In genomic region chr20:64057628-64058498, GRCh38 we compare ENCODE assay signal across 8 cellular contexts. TPM values are rescaled to one million over a fixed set of nuclear protein-coding genes. Genes with fewer than 3 reads are reported as not detected.
A peak's percentile ranks its signal among the peaks of the same experiment; 100 is the strongest.
DNase-seq lines count a peak whose midpoint lies in the region; ATAC-seq, FAIRE-seq and TF ChIP-seq lines count a peak whose summit lies in the region.

No MANE protein-coding gene starts in this region.

- no peak for TF ChIP-seq POLR2A in transverse colon (IDR thresholded peaks at IDR 0.05)

- WGBS in transverse colon (ENCODE audit: low coverage in 1 of 2), 2 donors, result 30% methylated on average over 30 of the region's 33 CpGs; no CpG with 5 or more reads in 1 of the 2 donors

- no peaks in the 10 kb centered on the region for H3K27me3 Mint-ChIP-seq in activated T-helper 1 cell treated with anti-CD3 and anti-CD28 coated beads, Interleukin-12 subunit alpha, Interleukin-12 subunit beta, Interleukin-2, Interleukin-4 antibody, amounts not matched to agents 30 ng/mL and 10 ng/mL and 1 ng/mL, durations not matched to agents 14 hours and 24 hours and 36 hours (ENCODE audit: insufficient read depth)

- no peak for ATAC-seq in GM18870 (IDR thresholded peaks at IDR 0.05; ENCODE audit: unreplicated experiment)

- H3K36me3 Mint-ChIP-seq in activated T-helper 1 cell treated with anti-CD3 and anti-CD28 coated beads, Interleukin-12 subunit alpha, Interleukin-12 subunit beta, Interleukin-2, Interleukin-4 antibody, amounts not matched to agents 30 ng/mL and 10 ng/mL and 1 ng/mL, durations not matched to agents 14 hours and 24 hours and 36 hours (ENCODE audit: low read depth), result no peaks in the 10 kb centered on the region

- peaks cover 22% of the 10 kb centered on the region for H3K4me1 Mint-ChIP-seq in activated T-helper 1 cell treated with anti-CD3 and anti-CD28 coated beads, Interleukin-12 subunit alpha, Interleukin-12 subunit beta, Interleukin-2, Interleukin-4 antibody, amounts not matched to agents 30 ng/mL and 10 ng/mL and 1 ng/mL, durations not matched to agents 14 hours and 24 hours and 36 hours (ENCODE audit: low read depth)

- H3K9me3 ChIP-seq in HUES6 (ENCODE audit: control insufficient read depth, insufficient read depth, low read depth, low read length), result no peaks in the 10 kb centered on the region
- H3K9me3 ChIP-seq in parathyroid adenoma (ENCODE audit: control insufficient read depth, low read length), result no peaks in the 10 kb centered on the region
- H3K9me3 ChIP-seq in transverse colon, result no peaks in the 10 kb centered on the region

- intact Hi-C loops in activated T-helper 1 cell treated with anti-CD3 and anti-CD28 coated beads, Interleukin-12 subunit alpha, Interleukin-12 subunit beta, Interleukin-2, Interleukin-4 antibody, amounts not matched to agents 30 ng/mL and 10 ng/mL and 1 ng/mL, durations not matched to agents 14 hours and 24 hours and 36 hours (cut with micrococcal nuclease), result loop anchor here (1.0 to 5.0 kb wide), 2 partner anchors 19 to 271 kb away; no protein-coding TSS in a partner anchor
- intact Hi-C loops in transverse colon (cut with DNase I; ENCODE audit: low total_unique reads), result no loop called here

- peak overlapping the region; percentile 36; the same call in 1 of the 2 replicates for H3K4me3 ChIP-seq in HUES6 (ENCODE audit: low read depth, low read length)
- H3K4me3 ChIP-seq in fibroblast of the aortic adventitia (ENCODE audit: low read depth, low read length), result no peak overlapping the region
- no peak overlapping the region for H3K4me3 ChIP-seq in parathyroid adenoma (ENCODE audit: low read depth, low read length)
- no peak overlapping the region for H3K4me3 ChIP-seq in transverse colon

- H3K27ac Mint-ChIP-seq in activated T-helper 1 cell treated with anti-CD3 and anti-CD28 coated beads, Interleukin-12 subunit alpha, Interleukin-12 subunit beta, Interleukin-2, Interleukin-4 antibody, amounts not matched to agents 30 ng/mL and 10 ng/mL and 1 ng/mL, durations not matched to agents 14 hours and 24 hours and 36 hours, result peak overlapping the region; percentile 75

- H3K4me2 ChIP-seq in parathyroid adenoma (ENCODE audit: low read length), result peak overlapping the region; percentile 23

- no peak for TF ChIP-seq EP300 in transverse colon (IDR thresholded peaks at IDR 0.05; ENCODE audit: low read depth)

- peak overlapping the region; percentile 75 for H3K4me3 Mint-ChIP-seq in activated T-helper 1 cell treated with anti-CD3 and anti-CD28 coated beads, Interleukin-12 subunit alpha, Interleukin-12 subunit beta, Interleukin-2, Interleukin-4 antibody, amounts not matched to agents 30 ng/mL and 10 ng/mL and 1 ng/mL, durations not matched to agents 14 hours and 24 hours and 36 hours

- H3K36me3 ChIP-seq in HUES6 (ENCODE audit: control insufficient read depth, insufficient read depth, low read length) (no peaks in the 10 kb centered on the region), parathyroid adenoma (ENCODE audit: control insufficient read depth, insufficient read depth, low read length) (no peaks in the 10 kb centered on the region), transverse colon (no peaks in the 10 kb centered on the region)

- no peaks in the 10 kb centered on the region for H3K27me3 ChIP-seq in HUES6 (ENCODE audit: control insufficient read depth, insufficient read depth, low read length)
- H3K27me3 ChIP-seq in parathyroid adenoma (ENCODE audit: control insufficient read depth, insufficient read depth, low read length), result no peaks in the 10 kb centered on the region
- peaks cover 46% of the 10 kb centered on the region for H3K27me3 ChIP-seq in transverse colon

- DNase-seq in EH (ENCODE audit: low read depth) (peak; percentile 65), RCC 7860 (ENCODE audit: low spot score) (peak; percentile 40), fibroblast of the aortic adventitia (ENCODE audit: low read depth) (peak; percentile 59), transverse colon (peak; percentile 81)
- peak; percentile 70 for DNase-seq in activated T-helper 1 cell treated with anti-CD3 and anti-CD28 coated beads, Interleukin-12 subunit alpha, Interleukin-12 subunit beta, Interleukin-2, Interleukin-4 antibody, amounts not matched to agents 30 ng/mL and 10 ng/mL and 1 ng/mL, durations not matched to agents 14 hours and 24 hours and 36 hours (ENCODE audit: low spot score)

- H2AFZ ChIP-seq in parathyroid adenoma, result peak overlapping the region; percentile 17

- TF ChIP-seq CTCF in fibroblast of the aortic adventitia (IDR thresholded peaks at IDR 0.05; ENCODE audit: insufficient read depth, low read length) (peak; percentile 93), parathyroid adenoma (IDR thresholded peaks at IDR 0.05) (peak; percentile 83), transverse colon (IDR thresholded peaks at IDR 0.05) (peak; percentile 72 to 85 (median 83))

- H3K9me3 Mint-ChIP-seq in activated T-helper 1 cell treated with anti-CD3 and anti-CD28 coated beads, Interleukin-12 subunit alpha, Interleukin-12 subunit beta, Interleukin-2, Interleukin-4 antibody, amounts not matched to agents 30 ng/mL and 10 ng/mL and 1 ng/mL, durations not matched to agents 14 hours and 24 hours and 36 hours, result no peaks in the 10 kb centered on the region

- H3K27ac ChIP-seq in HUES6 (ENCODE audit: low read depth, low read length) (no peak overlapping the region), parathyroid adenoma (peak overlapping the region; percentile 42), transverse colon (peak overlapping the region in 2 of 4 donors; percentile 17 to 32)

- H3K4me1 ChIP-seq in HUES6 (ENCODE audit: control insufficient read depth, insufficient read depth, low read length) (peaks cover 41% of the 10 kb centered on the region), parathyroid adenoma (peaks cover 4% of the 10 kb centered on the region), transverse colon (peaks cover 4 to 12% (median 5%) of the 10 kb centered on the region in 4 donors)

- in situ Hi-C loops in transverse colon (cut with MboI; ENCODE audit: low pct_ligation_motif_present in 1 of 4, low pct_unique_long_range_greater_than_20kb in 1 of 4, low sequenced_read_pairs in 3 of 4), result no loop called here

- FAIRE-seq in RCC 7860 (lab: Jason Lieb, UNC), result no peak

- H3K79me2 ChIP-seq in parathyroid adenoma, result no peaks in the 10 kb centered on the region

- H3K9ac ChIP-seq in HUES6 (ENCODE audit: low read length) (no peak overlapping the region), parathyroid adenoma (no peak overlapping the region)

RNA-seq across cellular contexts. Expression of gene TCEA2, which starts 5.1 kb away (rescaled TPM):
- 33.8 TPM in 2 replicates for total RNA-seq in activated T-helper 1 cell treated with anti-CD3 and anti-CD28 coated beads, Interleukin-12 subunit alpha, Interleukin-12 subunit beta, Interleukin-2, Interleukin-4 antibody, amounts not matched to agents 30 ng/mL and 10 ng/mL and 1 ng/mL, durations not matched to agents 14 hours and 24 hours and 36 hours
- total RNA-seq in fibroblast of the aortic adventitia (ENCODE audit: low replicate concordance) (23.5 and 59.4 TPM in 2 replicates), transverse colon (10 to 100 TPM in 3 of 4 donors, 1 to 10 TPM in 1; 5.6 to 94.3 (median 14.8) TPM)

RNA-seq across cellular contexts. Expression of gene SOX18, which starts 8.4 kb away (rescaled TPM):
- total RNA-seq in activated T-helper 1 cell treated with anti-CD3 and anti-CD28 coated beads, Interleukin-12 subunit alpha, Interleukin-12 subunit beta, Interleukin-2, Interleukin-4 antibody, amounts not matched to agents 30 ng/mL and 10 ng/mL and 1 ng/mL, durations not matched to agents 14 hours and 24 hours and 36 hours, result 1.3 TPM in 2 replicates
- total RNA-seq in fibroblast of the aortic adventitia (ENCODE audit: low replicate concordance), result 0.57 TPM in 1 of 2 replicates, not detected in the other
- 10 to 100 TPM in 1 of 4 donors, 1 to 10 TPM in 3; 1.8 to 14.2 (median 6.5) TPM for total RNA-seq in transverse colon

RNA-seq across cellular contexts. Expression of gene RGS19, which starts 21.5 kb away (rescaled TPM):
- total RNA-seq in activated T-helper 1 cell treated with anti-CD3 and anti-CD28 coated beads, Interleukin-12 subunit alpha, Interleukin-12 subunit beta, Interleukin-2, Interleukin-4 antibody, amounts not matched to agents 30 ng/mL and 10 ng/mL and 1 ng/mL, durations not matched to agents 14 hours and 24 hours and 36 hours, result 54.7 and 55.9 TPM in 2 replicates
- total RNA-seq in fibroblast of the aortic adventitia (ENCODE audit: low replicate concordance) (4.8 and 9.8 TPM in 2 replicates), transverse colon (10 to 100 TPM in 2 of 4 donors, 1 to 10 TPM in 1, not detected in 1; 5.5 to 37.4 (median 10.8) TPM)

RNA-seq across cellular contexts. Expression of gene C20orf204, which starts 21.9 kb away (rescaled TPM):
- 5.4 and 6.1 TPM in 2 replicates for total RNA-seq in activated T-helper 1 cell treated with anti-CD3 and anti-CD28 coated beads, Interleukin-12 subunit alpha, Interleukin-12 subunit beta, Interleukin-2, Interleukin-4 antibody, amounts not matched to agents 30 ng/mL and 10 ng/mL and 1 ng/mL, durations not matched to agents 14 hours and 24 hours and 36 hours
- total RNA-seq in fibroblast of the aortic adventitia (ENCODE audit: low replicate concordance) (1.6 and 2.1 TPM in 2 replicates), transverse colon (10 to 100 TPM in 1 of 4 donors, 1 to 10 TPM in 1, under 1 TPM in 1, not detected in 1; 0.68 to 34.8 (median 1.4) TPM)

RNA-seq across cellular contexts. Expression of gene OPRL1, which starts 22.0 kb away (rescaled TPM):
- 0.16 and 0.20 TPM in 2 replicates for total RNA-seq in activated T-helper 1 cell treated with anti-CD3 and anti-CD28 coated beads, Interleukin-12 subunit alpha, Interleukin-12 subunit beta, Interleukin-2, Interleukin-4 antibody, amounts not matched to agents 30 ng/mL and 10 ng/mL and 1 ng/mL, durations not matched to agents 14 hours and 24 hours and 36 hours
- total RNA-seq in fibroblast of the aortic adventitia (ENCODE audit: low replicate concordance) (0.63 and 1.3 TPM in 2 replicates), transverse colon (under 1 TPM in 2 of 4 donors, not detected in 2; 0.14 to 0.32 TPM)
